Comparison of ENCODE assay signal across 8 cellular contexts in the genomic region with DNA sequence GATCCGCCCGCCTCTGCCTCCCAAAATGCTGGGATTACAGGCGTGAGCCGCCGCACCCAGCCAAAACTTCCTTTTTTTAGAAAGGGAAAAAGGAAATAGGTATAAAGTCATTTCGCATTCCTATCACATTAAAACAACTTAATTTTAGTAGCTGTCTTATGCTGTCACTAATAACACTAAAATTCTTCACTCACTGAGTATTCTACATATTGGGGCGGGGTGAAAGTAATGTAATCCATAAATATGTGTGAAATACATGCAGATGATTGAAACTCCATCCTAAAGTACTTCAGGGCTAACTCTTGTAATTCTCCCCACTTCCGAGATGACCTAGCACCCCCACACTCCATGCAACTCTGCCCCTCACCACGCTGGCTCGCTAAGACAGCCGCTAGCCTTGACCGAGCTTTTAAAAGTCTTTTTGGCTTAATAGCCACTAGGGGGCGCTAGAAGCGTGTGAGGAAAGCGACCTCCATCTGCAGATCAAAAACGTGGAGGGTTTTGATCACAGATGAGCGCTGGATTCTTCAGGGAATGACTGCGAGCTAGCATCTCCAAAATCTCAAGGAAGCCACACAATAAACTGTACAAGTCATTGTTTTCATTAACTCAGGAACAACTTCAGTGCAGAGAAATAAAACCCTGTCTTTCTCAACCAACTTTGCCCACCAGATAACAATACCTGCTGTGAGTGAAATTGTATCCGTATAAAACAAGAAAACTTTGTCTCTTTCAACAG.
DNase-seq lines count a peak whose midpoint lies in the region; ATAC-seq and TF ChIP-seq lines count a peak whose summit lies in the region.

No MANE protein-coding gene starts in this region.

- H3K4me3 ChIP-seq in AG10803 (ENCODE audit: low read length), result no peak overlapping the region
- H3K4me3 ChIP-seq in colonic mucosa, result no peak overlapping the region
- no peak overlapping the region for H3K4me3 ChIP-seq in liver (ENCODE audit: low read depth in 1 of 3, low read length in 3 of 3)

- 34% methylated on average over 19 of the region's 19 CpGs for WGBS in liver

- H3K27ac ChIP-seq in colonic mucosa (no peak overlapping the region), liver (ENCODE audit: low read depth in 1 of 2, low read length in 2 of 2) (no peak overlapping the region)

- H3K4me1 ChIP-seq in colonic mucosa (no peaks in the 10 kb centered on the region), liver (ENCODE audit: control insufficient read depth in 4 of 4, insufficient read depth in 4 of 4, low read length in 3 of 4) (peaks cover 0 to 6% (median 5%) of the 10 kb centered on the region in 4 donors)

- ATAC-seq in GM18907 (IDR thresholded peaks at IDR 0.05; ENCODE audit: unreplicated experiment) (peak; percentile 82), HG03159 (IDR thresholded peaks at IDR 0.05; ENCODE audit: unreplicated experiment) (peak; percentile 88)
- peak; percentile 53 to 58 for ATAC-seq in activated CD4-positive, CD25-positive, alpha-beta regulatory T cell treated with anti-CD3 and anti-CD28 coated beads, Interleukin-2, amount 50 U/mL, for 24 hours

- no peaks in the 10 kb centered on the region for H3K36me3 ChIP-seq in colonic mucosa
- H3K36me3 ChIP-seq in liver (ENCODE audit: control insufficient read depth in 4 of 4, insufficient read depth in 3 of 4, low read depth in 1 of 4, low read length in 3 of 4), result no peaks in the 10 kb centered on the region

- H3K9me3 ChIP-seq in colonic mucosa (no peaks in the 10 kb centered on the region), liver (ENCODE audit: control insufficient read depth in 4 of 4, low read length in 3 of 4) (no peaks in the 10 kb centered on the region)

- H3K9ac ChIP-seq in colonic mucosa (ENCODE audit: low read depth in 2 of 2, low read length in 2 of 2), result no peak overlapping the region
- no peak overlapping the region for H3K9ac ChIP-seq in liver (ENCODE audit: low read depth in 1 of 2, low read length in 2 of 2)

- TF ChIP-seq CTCF in AG10803 (conservative IDR thresholded peaks at IDR 0.05; ENCODE audit: low read length) (peak; percentile 76), colonic mucosa (IDR thresholded peaks at IDR 0.05) (peak; percentile 80), liver (IDR thresholded peaks at IDR 0.05; ENCODE audit: low read depth, low read length, missing input control) (peak; percentile 65)

- TF ChIP-seq RAD21 in liver (IDR thresholded peaks at IDR 0.05), result peak; percentile 82 to 89

- DNase-seq in AG10803 (ENCODE audit: low read depth) (peak; percentile 80), NCI-H345 (lab: John Stamatoyannopoulos, UW) (peak; percentile 64), colonic mucosa (peak; percentile 46)
- DNase-seq in stimulated activated CD4-positive, alpha-beta T cell treated with anti-CD3 and anti-CD28 coated beads, TNF-alpha, amount 100 ng/mL, for 4 hours (ENCODE audit: low read depth in 3 of 3), result peak; percentile 10 to 17 (median 14)

- H3K27me3 ChIP-seq in colonic mucosa (no peaks in the 10 kb centered on the region), liver (ENCODE audit: control insufficient read depth in 4 of 4, insufficient read depth in 4 of 4, low read length in 3 of 4) (peaks cover 0 to 3% (median 0%) of the 10 kb centered on the region in 4 donors)

- intact Hi-C loops in colonic mucosa (cut with DNase I), result loop anchor here (2.0 kb wide), 1 partner anchor 140 kb away; no protein-coding TSS in a partner anchor

TF ChIP-seq in liver, 16 proteins besides CTCF, POLR2A, EP300 and RAD21:
- TF ChIP-seq RXRA (IDR thresholded peaks at IDR 0.05) (no peak), FOXA1 (IDR thresholded peaks at IDR 0.05) (no peak)

Comparison
In these comparisons a context has a peak if more than half of its experiments do, and no peak if none do; other contexts are left out.
1. DNase-seq: peak in every context shown above with its lines; median percentile 80 in AG10803; 64 in NCI-H345; 46 in colonic mucosa; 14 in stimulated activated CD4-positive, alpha-beta T cell treated with anti-CD3 and anti-CD28 coated beads, TNF-alpha, amount 100 ng/mL, for 4 hours.